In the genomic region with DNA sequence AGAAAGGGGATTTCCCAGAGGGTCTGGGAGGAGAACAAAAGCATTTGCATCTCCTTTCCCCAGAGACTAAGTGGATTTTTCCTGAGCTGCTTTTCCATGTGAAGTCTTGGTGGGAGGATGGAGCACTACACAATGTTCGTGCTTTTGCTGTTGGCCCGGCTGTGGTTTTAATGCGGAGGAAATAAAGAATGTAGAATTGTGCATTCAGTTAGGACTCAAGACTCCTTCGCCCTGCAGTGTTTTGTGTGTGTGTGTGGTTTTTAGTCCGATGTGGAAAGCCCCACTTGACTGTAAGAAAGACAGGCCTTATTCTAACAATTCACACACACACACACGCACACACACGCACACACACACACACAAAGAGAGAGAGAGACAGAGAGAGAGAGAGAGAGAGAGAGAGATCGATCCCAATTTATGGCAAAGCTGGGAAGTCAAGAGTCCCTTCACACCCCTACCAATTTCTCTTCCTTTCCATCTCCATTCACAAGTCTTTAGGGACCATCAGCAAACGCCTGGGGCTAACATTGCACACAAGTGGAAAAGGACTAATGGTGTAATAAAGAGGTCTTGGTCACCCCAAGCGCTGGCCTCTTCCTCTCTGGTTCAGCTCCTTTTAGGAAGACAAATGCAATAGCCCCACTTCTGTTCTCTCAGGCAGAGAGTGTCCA, we compare ENCODE assay signal across 11 cellular contexts. TPM values are rescaled to one million over a fixed set of nuclear protein-coding genes. Genes with fewer than 3 reads are reported as not detected.
DNase-seq lines count a peak whose midpoint lies in the region; FAIRE-seq and TF ChIP-seq lines count a peak whose summit lies in the region.
"Had no signal": no experiment of that assay in that cellular context is flagged by ENCODE, and none has a peak within 500 bp of the region (broad histone marks: within the 10 kb centered on the region; RNA-seq: fewer than 3 reads in every experiment).

No MANE protein-coding gene starts in this region.

- CTCF ChIA-PET in H1 (lab: Charles Lee; ENCODE audit: partially characterized antibody), result interaction anchor here (0.6 to 1.8 kb wide), 3 partner anchors 14 to 106 kb away, joined by 3 to 7 read pairs (median 4); no protein-coding TSS in a partner anchor

- H2BK20ac ChIP-seq in H1 (ENCODE audit: low read length), result no peak overlapping the region

- no peak overlapping the region; the same call in 1 of the 2 replicates for H2BK5ac ChIP-seq in H1 (ENCODE audit: low read depth, low read length)

- no peak for TF ChIP-seq EP300 in H1 (IDR thresholded peaks at IDR 0.05; ENCODE audit: borderline replicate concordance in 1 of 2, low read depth in 2 of 2, low read length in 2 of 2)

- peak overlapping the region; percentile 47 to 61 for H3K4me2 ChIP-seq in H1 (ENCODE audit: insufficient read depth in 1 of 2, low read depth in 2 of 2, low read length in 2 of 2)

- H4K8ac ChIP-seq in H1 (ENCODE audit: extremely low read depth, insufficient read depth, low read length), result no peak overlapping the region

- peak overlapping the region in 1 of 4 experiments; percentile 26; a peak in 1 of 7 replicates for H3K9ac ChIP-seq in H1 (replicated peaks in 1 of 4; ENCODE audit: extremely low read depth in 1 of 4, low read depth in 3 of 4, low read length in 3 of 4)

- H3K27ac ChIP-seq in SJSA1, result peak overlapping the region; percentile 82
- H3K27ac ChIP-seq in H1 (ENCODE audit: low read depth, low read length), result peak overlapping the region; percentile 40; the same call in 1 of the 2 replicates

- H3K4ac ChIP-seq in H1 (replicated peaks; ENCODE audit: insufficient read length, low read depth, low read length), result no peak overlapping the region

- H2BK12ac ChIP-seq in H1 (ENCODE audit: low read depth, low read length), result no peak overlapping the region

- peak overlapping the region; percentile 13 for H4K91ac ChIP-seq in H1 (replicated peaks; ENCODE audit: insufficient read length, low read length)

- peaks cover 6% of the 10 kb centered on the region for H3K36me3 ChIP-seq in SJSA1
- H3K36me3 ChIP-seq in H1 (ENCODE audit: control insufficient read depth in 2 of 4, insufficient read depth in 4 of 4, low read length in 3 of 4), result no peaks in the 10 kb centered on the region

- H3K4me1 ChIP-seq in SJSA1 (replicated peaks) (peaks cover 45% of the 10 kb centered on the region), H1 (replicated peaks in 1 of 4; ENCODE audit: control insufficient read depth in 3 of 4, insufficient read depth in 4 of 4, low read length in 3 of 4) (peaks cover 0 to 24% (median 6%) of the 10 kb centered on the region in 4 experiments; a peak in 4 of 7 replicates)

- TF ChIP-seq RAD21 in H1 (IDR thresholded peaks at IDR 0.05 in 1 of 2, conservative IDR thresholded peaks at IDR 0.05 in 1 of 2; ENCODE audit: low read depth in 2 of 2, low read length in 2 of 2), result no peak

- H3K56ac ChIP-seq in H1 (replicated peaks; ENCODE audit: insufficient read length, low read depth, low read length), result no peak overlapping the region

- WGBS in H1 (ENCODE audit: extremely low coverage in 1 of 2, insufficient coverage in 1 of 2, insufficient read length in 1 of 2, insufficient replicate concordance in 2 of 2, low coverage in 1 of 2, low lambda C conversion rate in 2 of 2, missing lambda C conversion rate in 1 of 2), 2 experiments, result 19% methylated on average over 10 of the region's 10 CpGs; no CpG with 5 or more reads in 1 of the 2 experiments

- FAIRE-seq in H1 (lab: Jason Lieb, UNC), result peak; percentile 95

- H2AFZ ChIP-seq in H1 (ENCODE audit: low read length), result no peak overlapping the region

- no peak overlapping the region for H2AK5ac ChIP-seq in H1 (ENCODE audit: low read depth, low read length)

- no peak for TF ChIP-seq CTCF in H1 (IDR thresholded peaks at IDR 0.05; ENCODE audit: control extremely low read depth in 1 of 3, insufficient read depth in 1 of 3, low read depth in 1 of 3, low read length in 3 of 3)

- peaks cover 0 to 1% of the 10 kb centered on the region in 2 experiments; a peak in 1 of 4 replicates for H3K79me2 ChIP-seq in H1 (ENCODE audit: control insufficient read depth in 1 of 2, insufficient read depth in 2 of 2, low read length in 2 of 2)

- TF ChIP-seq POLR2A in H1 (IDR thresholded peaks at IDR 0.05; ENCODE audit: control extremely low read depth in 1 of 2, low read depth in 2 of 2, low read length in 2 of 2), result no peak

- H3K9me3 ChIP-seq in SJSA1 (replicated peaks) (no peaks in the 10 kb centered on the region), H1 (ENCODE audit: insufficient read depth in 2 of 2, low read depth in 1 of 2, low read length in 1 of 2) (no peaks in the 10 kb centered on the region)

- no peak overlapping the region for H3K23ac ChIP-seq in H1 (ENCODE audit: insufficient read length)

- H3K79me1 ChIP-seq in H1 (ENCODE audit: low read depth, low read length), result no peaks in the 10 kb centered on the region

- no peak overlapping the region for H4K5ac ChIP-seq in H1 (ENCODE audit: insufficient read length, low read depth, low read length)

- peaks cover 2% of the 10 kb centered on the region; the same call in 1 of the 2 replicates for H3K23me2 ChIP-seq in H1 (ENCODE audit: low read depth, low read length)

- H3K14ac ChIP-seq in H1 (ENCODE audit: insufficient read length), result no peak overlapping the region

- H3K18ac ChIP-seq in H1 (ENCODE audit: extremely low read depth, low read length), result no peak overlapping the region

- H2BK120ac ChIP-seq in H1 (replicated peaks; ENCODE audit: low read depth, low read length), result no peak overlapping the region

- H3K4me3 ChIP-seq in SJSA1 (no peak overlapping the region), H1 (ENCODE audit: extremely low read depth in 1 of 4, insufficient read depth in 2 of 4, low read depth in 3 of 4, low read length in 4 of 4) (peak overlapping the region in 1 of 4 experiments; percentile 35; a peak in 1 of 8 replicates)

- POLR2A ChIA-PET in H1 (lab: Charles Lee; ENCODE audit: partially characterized antibody), result interaction anchor here (0.9 to 1.8 kb wide), 3 partner anchors 37 to 39 kb away, joined by 3 to 4 read pairs (median 3); no protein-coding TSS in a partner anchor

- H3K27me3 ChIP-seq in SJSA1 (replicated peaks), result no peaks in the 10 kb centered on the region
- H3K27me3 ChIP-seq in H1 (replicated peaks in 1 of 4; ENCODE audit: control insufficient read depth in 3 of 4, extremely low read depth in 1 of 4, insufficient read depth in 3 of 4, low read length in 3 of 4), result no peaks in the 10 kb centered on the region

- DNase-seq in activated CD4-positive, alpha-beta T cell treated with anti-CD3 and anti-CD28 coated beads for 48 hours, result peak; percentile 6
- DNase-seq in activated CD4-positive, alpha-beta T cell treated with anti-CD3 and anti-CD28 coated beads for 1 hour, result no peak
- DNase-seq in SJSA1 (ENCODE audit: low read depth in 1 of 2, low spot score in 2 of 2) (peak; percentile 47 to 55), H1 (ENCODE audit: low read depth in 1 of 2, low spot score in 2 of 2) (no peak), retina (peak; percentile 31), NCI-H146 treated with DMSO at 0.1 percent for 48 hours (lab: John Stamatoyannopoulos, UW; ENCODE audit: unreplicated experiment) (no peak), RKO (ENCODE audit: low spot score) (no peak), putamen (ENCODE audit: low spot score) (no peak)
- DNase-seq: kidney glomerular epithelial cell, NCI-H1694 had no signal

- H2BK15ac ChIP-seq in H1 (ENCODE audit: low read length), result no peak overlapping the region

- H4K20me1 ChIP-seq in H1 (replicated peaks in 1 of 2; ENCODE audit: control insufficient read depth in 1 of 2, insufficient read depth in 2 of 2, low read length in 2 of 2), result no peaks in the 10 kb centered on the region

TF ChIP-seq in H1, 55 proteins besides CTCF, POLR2A, EP300 and RAD21 (continues in another document):
- TF ChIP-seq RBBP5 (IDR thresholded peaks at IDR 0.05; ENCODE audit: borderline replicate concordance, low read depth, low read length), result no peak

RNA-seq across cellular contexts. Expression of a gene that starts 44.2 kb away (rescaled TPM):
- not detected in 2 replicates for total RNA-seq in SJSA1 (2014; rRNA removed; shearing (Covaris generic))
- 0.50 TPM in 1 of 2 replicates, not detected in the other for total RNA-seq in H1 (2021; fragmentation: NEBNext Ultra II Directional; extraction: Animal tissue kit (Norgen Biotek cat#: 25700))
- 0.26 and 0.27 TPM in 2 replicates for polyA plus RNA-seq in H1 (2011; rRNA removed)
- polyA plus RNA-seq in H1 (2011; cell fraction: cytosol; rRNA removed), result 0.28 TPM
- 0.54 TPM for polyA plus RNA-seq in H1 (2011; cell fraction: nucleus; rRNA removed)
- polyA plus RNA-seq in H1 (2012, experiment 1 of 2), result 0.19 to 0.46 TPM (median 0.38 TPM) in 4 replicates
- polyA plus RNA-seq in H1 (2012, experiment 2 of 2), result 0.20 TPM
- polyA plus RNA-seq in H1 (2013, experiment 1 of 2), result 0.22 TPM
- 0.29 TPM for polyA plus RNA-seq in H1 (2013, experiment 2 of 2)
- 1.3 and 1.8 TPM in 2 replicates for polyA minus RNA-seq in H1 (2011; rRNA and poly(A)+ RNA removed)
- not detected for polyA minus RNA-seq in H1 (2011; cell fraction: cytosol; rRNA and poly(A)+ RNA removed)
- 1.8 TPM for polyA minus RNA-seq in H1 (2011; cell fraction: nucleus; rRNA and poly(A)+ RNA removed)
- total RNA-seq: T-helper 1 cell treated with Interleukin-12 subunit alpha and Interleukin-12 subunit beta and Interleukin-4 antibody, amounts not matched to agents 30 ng/mL and 1 ng/mL, for 36 hours had no signal

Comparison
In these comparisons a context has a peak if more than half of its experiments do, and no peak if none do; other contexts are left out.
1. DNase-seq: peak in activated CD4-positive, alpha-beta T cell treated with anti-CD3 and anti-CD28 coated beads for 48 hours (single experiment), SJSA1 (2 of 2) and retina (single experiment); none in activated CD4-positive, alpha-beta T cell treated with anti-CD3 and anti-CD28 coated beads for 1 hour (single experiment), H1 (0 of 2), NCI-H146 treated with DMSO at 0.1 percent for 48 hours (single experiment), RKO (single experiment) and putamen (single experiment).